ENCODE assay signal across 10 cellular contexts in genomic region chr21:29245104-29245643, GRCh38. TPM values are rescaled to one million over a fixed set of nuclear protein-coding genes. Genes with fewer than 3 reads are reported as not detected.
DNase-seq lines count a peak whose midpoint lies in the region; ATAC-seq, FAIRE-seq and TF ChIP-seq lines count a peak whose summit lies in the region.
"Had no signal": no experiment of that assay in that cellular context is flagged by ENCODE, and none has a peak within 500 bp of the region (broad histone marks: within the 10 kb centered on the region; RNA-seq: fewer than 3 reads in every experiment).

No MANE protein-coding gene starts in this region.

- H3K23ac ChIP-seq in H1 (ENCODE audit: insufficient read length): no peak overlapping the region

- no peak overlapping the region for H4K5ac ChIP-seq in H1 (ENCODE audit: insufficient read length, low read depth, low read length)

- H2BK20ac ChIP-seq in H1 (ENCODE audit: low read length): no peak overlapping the region

- no peaks in the 10 kb centered on the region for H3K9me3 ChIP-seq in H1 (ENCODE audit: insufficient read depth in 2 of 2, low read depth in 1 of 2, low read length in 1 of 2)

- ATAC-seq in GM18907 (IDR thresholded peaks at IDR 0.05; ENCODE audit: unreplicated experiment) (peak; percentile 75), HG03095 (IDR thresholded peaks at IDR 0.05; ENCODE audit: unreplicated experiment) (peak; percentile 69)

- H3K18ac ChIP-seq in H1 (ENCODE audit: extremely low read depth, low read length): no peak overlapping the region

- TF ChIP-seq CTCF in H1 (IDR thresholded peaks at IDR 0.05; ENCODE audit: control extremely low read depth in 1 of 3, insufficient read depth in 1 of 3, low read depth in 1 of 3, low read length in 3 of 3): no peak

- CTCF ChIA-PET in H1 (lab: Charles Lee; ENCODE audit: partially characterized antibody): interaction anchor here (0.6 to 1.2 kb wide), 3 partner anchors 12 to 126 kb away, joined by 3 to 4 read pairs (median 3); no protein-coding TSS in a partner anchor

- no peaks in the 10 kb centered on the region for H4K20me1 ChIP-seq in H1 (replicated peaks in 1 of 2; ENCODE audit: control insufficient read depth in 1 of 2, insufficient read depth in 2 of 2, low read length in 2 of 2)

- no peak overlapping the region for H3K27ac ChIP-seq in H1 (ENCODE audit: low read depth, low read length)

- no peak for TF ChIP-seq RAD21 in H1 (IDR thresholded peaks at IDR 0.05 in 1 of 2, conservative IDR thresholded peaks at IDR 0.05 in 1 of 2; ENCODE audit: low read depth in 2 of 2, low read length in 2 of 2)

- no peak overlapping the region for H4K91ac ChIP-seq in H1 (replicated peaks; ENCODE audit: insufficient read length, low read length)

- H2AK5ac ChIP-seq in H1 (ENCODE audit: low read depth, low read length): no peak overlapping the region

- H3K4me1 ChIP-seq in H1 (replicated peaks in 1 of 4; ENCODE audit: control insufficient read depth in 3 of 4, insufficient read depth in 4 of 4, low read length in 3 of 4): no peaks in the 10 kb centered on the region

- no peaks in the 10 kb centered on the region for H3K23me2 ChIP-seq in H1 (ENCODE audit: low read depth, low read length)

- no peak for FAIRE-seq in H1 (lab: Jason Lieb, UNC)

- H2BK12ac ChIP-seq in H1 (ENCODE audit: low read depth, low read length): no peak overlapping the region

- no peak overlapping the region for H2BK15ac ChIP-seq in H1 (ENCODE audit: low read length)

- peak overlapping the region; percentile 86; the same call in 1 of the 2 replicates for H2AFZ ChIP-seq in H1 (ENCODE audit: low read length)

- no peak overlapping the region for H2BK5ac ChIP-seq in H1 (ENCODE audit: low read depth, low read length)

- H3K4me2 ChIP-seq in H1 (ENCODE audit: insufficient read depth in 1 of 2, low read depth in 2 of 2, low read length in 2 of 2): no peak overlapping the region

- DNase-seq in COLO668 (lab: John Stamatoyannopoulos, UW; ENCODE audit: unreplicated experiment) (peak; percentile 23), H1 (ENCODE audit: low read depth in 1 of 2, low spot score in 2 of 2) (no peak), NCI-H526 (lab: John Stamatoyannopoulos, UW) (no peak), HuH-7.5 (ENCODE audit: low spot score) (no peak), COR-L47 (lab: John Stamatoyannopoulos, UW) (no peak), DMS79 (lab: John Stamatoyannopoulos, UW) (no peak)
- DNase-seq: caudate nucleus had no signal

- no peak overlapping the region for H3K14ac ChIP-seq in H1 (ENCODE audit: insufficient read length)

- H3K79me2 ChIP-seq in H1 (ENCODE audit: control insufficient read depth in 1 of 2, insufficient read depth in 2 of 2, low read length in 2 of 2): no peaks in the 10 kb centered on the region

- H3K9ac ChIP-seq in H1 (replicated peaks in 1 of 4; ENCODE audit: extremely low read depth in 1 of 4, low read depth in 3 of 4, low read length in 3 of 4): no peak overlapping the region

- no peak overlapping the region for H4K8ac ChIP-seq in H1 (ENCODE audit: extremely low read depth, insufficient read depth, low read length)

- H3K4me3 ChIP-seq in H1 (ENCODE audit: extremely low read depth in 1 of 4, insufficient read depth in 2 of 4, low read depth in 3 of 4, low read length in 4 of 4): no peak overlapping the region
- H3K4me3 ChIP-seq: lung had no signal

- 88% methylated on average over 3 of the region's 3 CpGs; no CpG with 5 or more reads in 1 of the 2 experiments for WGBS in H1 (ENCODE audit: extremely low coverage in 1 of 2, insufficient coverage in 1 of 2, insufficient read length in 1 of 2, insufficient replicate concordance in 2 of 2, low coverage in 1 of 2, low lambda C conversion rate in 2 of 2, missing lambda C conversion rate in 1 of 2), 2 experiments

- no peak for TF ChIP-seq POLR2A in H1 (IDR thresholded peaks at IDR 0.05; ENCODE audit: control extremely low read depth in 1 of 2, low read depth in 2 of 2, low read length in 2 of 2)

- H3K56ac ChIP-seq in H1 (replicated peaks; ENCODE audit: insufficient read length, low read depth, low read length): no peak overlapping the region

- no peak overlapping the region for H3K4ac ChIP-seq in H1 (replicated peaks; ENCODE audit: insufficient read length, low read depth, low read length)

- TF ChIP-seq EP300 in H1 (IDR thresholded peaks at IDR 0.05; ENCODE audit: borderline replicate concordance in 1 of 2, low read depth in 2 of 2, low read length in 2 of 2): no peak

- no peaks in the 10 kb centered on the region for H3K79me1 ChIP-seq in H1 (ENCODE audit: low read depth, low read length)

- POLR2A ChIA-PET in H1 (lab: Charles Lee; ENCODE audit: partially characterized antibody): interaction anchor here (1.5 kb wide), 1 partner anchor 11 kb away, joined by 4 read pairs; no protein-coding TSS in a partner anchor

- no peak overlapping the region for H2BK120ac ChIP-seq in H1 (replicated peaks; ENCODE audit: low read depth, low read length)

- H3K27me3 ChIP-seq in H1 (replicated peaks in 1 of 4; ENCODE audit: control insufficient read depth in 3 of 4, extremely low read depth in 1 of 4, insufficient read depth in 3 of 4, low read length in 3 of 4): no peaks in the 10 kb centered on the region

- no peaks in the 10 kb centered on the region for H3K36me3 ChIP-seq in H1 (ENCODE audit: control insufficient read depth in 2 of 4, insufficient read depth in 4 of 4, low read length in 3 of 4)

TF ChIP-seq in H1, 55 proteins besides CTCF, POLR2A, EP300 and RAD21:
- TF ChIP-seq RNF2 (IDR thresholded peaks at IDR 0.05; ENCODE audit: borderline replicate concordance, low read depth, low read length, missing control alignments, poor library complexity, severe bottlenecking) (no peak), POU5F1 (IDR thresholded peaks at IDR 0.05; ENCODE audit: low read depth, low read length) (no peak), SP1 (IDR thresholded peaks at IDR 0.05; ENCODE audit: low read depth, low read length) (no peak), KDM4A (IDR thresholded peaks at IDR 0.05; ENCODE audit: low read depth, low read length, severe bottlenecking) (no peak), TEAD4 (IDR thresholded peaks at IDR 0.05; ENCODE audit: low read depth, low read length) (no peak), ASH2L (IDR thresholded peaks at IDR 0.05; ENCODE audit: low read length) (no peak), EGR1 (IDR thresholded peaks at IDR 0.05; ENCODE audit: borderline replicate concordance, low read depth, low read length) (no peak), PHF8 (conservative IDR thresholded peaks at IDR 0.05; ENCODE audit: low read depth, low read length) (no peak), TAF1 (IDR thresholded peaks at IDR 0.05; ENCODE audit: low read depth, low read length) (no peak), TCF12 (IDR thresholded peaks at IDR 0.05; ENCODE audit: low read depth, low read length) (no peak), KDM5A (IDR thresholded peaks at IDR 0.05; ENCODE audit: low read length) (no peak), EZH2 (IDR thresholded peaks at IDR 0.05; ENCODE audit: low read depth, low read length, severe bottlenecking) (no peak), ZNF274 (IDR thresholded peaks at IDR 0.05; ENCODE audit: borderline replicate concordance, extremely low read depth, low read length) (no peak), ATF2 (IDR thresholded peaks at IDR 0.05; ENCODE audit: low read length) (no peak), RXRA (IDR thresholded peaks at IDR 0.05; ENCODE audit: insufficient read depth, low read depth, low read length) (no peak), RBBP5 (IDR thresholded peaks at IDR 0.05; ENCODE audit: borderline replicate concordance, low read depth, low read length) (no peak), JUN (IDR thresholded peaks at IDR 0.05; ENCODE audit: low read depth, low read length) (no peak), BACH1 (IDR thresholded peaks at IDR 0.05; ENCODE audit: low read length) (no peak), BRCA1 (IDR thresholded peaks at IDR 0.05; ENCODE audit: low read depth, low read length) (no peak), POLR2AphosphoS5 (IDR thresholded peaks at IDR 0.05; ENCODE audit: low read depth, low read length) (no peak)

RNA-seq across cellular contexts. Expression of gene BACH1, which starts 53.5 kb away (rescaled TPM):
- total RNA-seq in H1 (2021; fragmentation: NEBNext Ultra II Directional; extraction: Animal tissue kit (Norgen Biotek cat#: 25700)): 50.7 and 57.1 TPM in 2 replicates
- 6.0 and 6.9 TPM in 2 replicates for polyA plus RNA-seq in H1 (2011; rRNA removed)
- polyA plus RNA-seq in H1 (2011; cell fraction: cytosol; rRNA removed): 10.2 TPM
- 7.8 TPM for polyA plus RNA-seq in H1 (2011; cell fraction: nucleus; rRNA removed)
- 9.9 to 19.2 TPM (median 15.5 TPM) in 4 replicates for polyA plus RNA-seq in H1 (2012, experiment 1 of 2)
- 0.87 TPM for polyA plus RNA-seq in H1 (2012, experiment 2 of 2)
- 14.7 TPM for polyA plus RNA-seq in H1 (2013, experiment 1 of 2)
- 17.3 TPM for polyA plus RNA-seq in H1 (2013, experiment 2 of 2)
- polyA minus RNA-seq in H1 (2011; rRNA and poly(A)+ RNA removed): 106 and 154 TPM in 2 replicates
- polyA minus RNA-seq in H1 (2011; cell fraction: cytosol; rRNA and poly(A)+ RNA removed): 20.9 TPM
- polyA minus RNA-seq in H1 (2011; cell fraction: nucleus; rRNA and poly(A)+ RNA removed): 136 TPM
